15 cellular contexts compared by ENCODE assay signal in genomic region chr2:150698016-150698661, GRCh38.
A peak's percentile ranks its signal among the peaks of the same experiment; 100 is the strongest.
DNase-seq lines count a peak whose midpoint lies in the region; ATAC-seq, FAIRE-seq and TF ChIP-seq lines count a peak whose summit lies in the region.
"Had no signal": no experiment of that assay in that cellular context is flagged by ENCODE, and none has a peak within 500 bp of the region (broad histone marks: within the 10 kb centered on the region; RNA-seq: fewer than 3 reads in every experiment).

No MANE protein-coding gene starts in this region.

- no peaks in the 10 kb centered on the region for H4K20me1 ChIP-seq in mammary epithelial cell (ENCODE audit: insufficient read depth, low read length)

- no TSS peak for BruUV-seq in MCF 10A (replicated peaks; lab: Mats Ljungman, UMichigan)
- BruUV-seq in mammary epithelial cell (replicated peaks; lab: Mats Ljungman, UMichigan): no TSS peak

- H3K4me1 ChIP-seq in mammary epithelial cell (ENCODE audit: insufficient read depth, low read length) (no peaks in the 10 kb centered on the region), uterus (no peaks in the 10 kb centered on the region), endodermal cell (ENCODE audit: control insufficient read depth, insufficient read depth, low read length) (no peaks in the 10 kb centered on the region)

- H3K36me3 ChIP-seq in mammary epithelial cell (ENCODE audit: insufficient read depth, low read length) (no peaks in the 10 kb centered on the region), uterus (no peaks in the 10 kb centered on the region), endodermal cell (ENCODE audit: control insufficient read depth, insufficient read depth, low read length) (no peaks in the 10 kb centered on the region)
- H3K36me3 ChIP-seq: tibial nerve had no signal

- peak; percentile 7 for DNase-seq in MCF 10A (ENCODE audit: unreplicated experiment)
- no peak for DNase-seq in mammary epithelial cell
- no peak for DNase-seq in mesothelial cell of epicardium (ENCODE audit: low spot score in 2 of 2, unreplicated experiment in 2 of 2)
- DNase-seq in uterus: no peak
- no peak for DNase-seq in activated T-cell treated with anti-CD3 and anti-CD28 coated beads, Interleukin-2, amount 50 U/mL, for 1 hour
- no peak for DNase-seq in endodermal cell
- DNase-seq: activated naive CD4-positive, alpha-beta T cell treated with anti-CD3 and anti-CD28 coated beads for 36 hours; naive thymus-derived CD4-positive, alpha-beta T cell; NCI-H187; NCI-H82 had no signal

- no peak for TF ChIP-seq POLR2A in uterus (IDR thresholded peaks at IDR 0.05)
- no peak for TF ChIP-seq POLR2A in GM18505 (IDR thresholded peaks at IDR 0.05; ENCODE audit: borderline replicate concordance, extremely low read depth, insufficient read depth, insufficient read length)

- no peak overlapping the region for H3K4me2 ChIP-seq in mammary epithelial cell (ENCODE audit: insufficient read depth, low read depth, low read length)

- peaks cover 7% of the 10 kb centered on the region for H3K9me3 Mint-ChIP-seq in MCF 10A (ENCODE audit: unreplicated experiment)
- H3K9me3 Mint-ChIP-seq in mesothelial cell of epicardium: peaks cover 3% of the 10 kb centered on the region
- H3K9me3 Mint-ChIP-seq in endodermal cell: no peaks in the 10 kb centered on the region
- H3K9me3 Mint-ChIP-seq: activated naive CD4-positive, alpha-beta T cell treated with anti-CD3 and anti-CD28 coated beads for 36 hours had no signal

- CTCF ChIA-PET in MCF 10A (lab: Yijun Ruan, JAX) (no interaction called here), mammary epithelial cell (lab: Charles Lee; ENCODE audit: low non-redundant PET) (no interaction called here)

- ATAC-seq in GM18505 (IDR thresholded peaks at IDR 0.05; ENCODE audit: unreplicated experiment): no peak
- ATAC-seq: K562; naive thymus-derived CD4-positive, alpha-beta T cell had no signal

- H3K9me3 ChIP-seq in mammary epithelial cell (replicated peaks; ENCODE audit: insufficient read depth, low read length): no peaks in the 10 kb centered on the region
- no peaks in the 10 kb centered on the region for H3K9me3 ChIP-seq in uterus
- H3K9me3 ChIP-seq in endodermal cell (ENCODE audit: control insufficient read depth, low read length): no peaks in the 10 kb centered on the region
- H3K9me3 ChIP-seq: tibial nerve had no signal

- H3K9ac ChIP-seq in mammary epithelial cell (ENCODE audit: insufficient read depth, low read length): no peak overlapping the region
- no peak overlapping the region for H3K9ac ChIP-seq in endodermal cell (ENCODE audit: extremely low read depth, low read length, poor library complexity, severe bottlenecking)

- no peaks in the 10 kb centered on the region for H3K27me3 Mint-ChIP-seq in MCF 10A (ENCODE audit: insufficient read depth, unreplicated experiment)
- H3K27me3 Mint-ChIP-seq in mesothelial cell of epicardium (ENCODE audit: low read depth): no peaks in the 10 kb centered on the region
- H3K27me3 Mint-ChIP-seq in endodermal cell (ENCODE audit: insufficient read depth): no peaks in the 10 kb centered on the region

- H3K27me3 ChIP-seq in mammary epithelial cell (ENCODE audit: insufficient read depth, low read length): no peaks in the 10 kb centered on the region
- H3K27me3 ChIP-seq in uterus: no peaks in the 10 kb centered on the region
- H3K27me3 ChIP-seq in endodermal cell (ENCODE audit: control insufficient read depth, insufficient read depth, low read length, poor library complexity, severe bottlenecking): no peaks in the 10 kb centered on the region
- H3K27me3 ChIP-seq: tibial nerve had no signal

- no peak overlapping the region for H3K4me3 ChIP-seq in mammary epithelial cell (replicated peaks in 1 of 3; ENCODE audit: insufficient read depth in 1 of 3, low read depth in 2 of 3, low read length in 3 of 3)
- H3K4me3 ChIP-seq in uterus: no peak overlapping the region
- no peak overlapping the region for H3K4me3 ChIP-seq in endodermal cell (ENCODE audit: low read length)
- H3K4me3 ChIP-seq: K562, tibial nerve had no signal

- in situ Hi-C loops in mammary epithelial cell (cut with MboI; ENCODE audit: low sequenced_read_pairs in 2 of 2): no loop called here

- H3K4me3 Mint-ChIP-seq in MCF 10A (ENCODE audit: unreplicated experiment) (no peak overlapping the region), mesothelial cell of epicardium (no peak overlapping the region), endodermal cell (no peak overlapping the region)
- H3K4me3 Mint-ChIP-seq: activated naive CD4-positive, alpha-beta T cell treated with anti-CD3 and anti-CD28 coated beads for 36 hours; naive thymus-derived CD4-positive, alpha-beta T cell had no signal

- 79% methylated on average over 2 of the region's 2 CpGs for WGBS in mammary epithelial cell (ENCODE audit: low coverage, missing lambda C conversion rate)
- 89 to 100% methylated on average over 2 of the region's 2 CpGs for WGBS in endodermal cell (ENCODE audit: insufficient coverage in 1 of 2, insufficient read length in 1 of 2), 2 experiments

- POLR2A ChIA-PET in MCF 10A (lab: Yijun Ruan, JAX): no interaction called here

- no peaks in the 10 kb centered on the region for H3K79me2 ChIP-seq in mammary epithelial cell (ENCODE audit: insufficient read depth, low read length)

- H3K4me1 Mint-ChIP-seq in MCF 10A (ENCODE audit: insufficient read depth, unreplicated experiment) (peaks cover 9% of the 10 kb centered on the region), mesothelial cell of epicardium (peaks cover 11% of the 10 kb centered on the region), endodermal cell (no peaks in the 10 kb centered on the region)
- H3K4me1 Mint-ChIP-seq: naive thymus-derived CD4-positive, alpha-beta T cell had no signal

- TF ChIP-seq CTCF in MCF 10A (IDR thresholded peaks at IDR 0.05; ENCODE audit: unreplicated experiment) (no peak), mammary epithelial cell (conservative IDR thresholded peaks at IDR 0.05 in 1 of 2, IDR thresholded peaks at IDR 0.05 in 1 of 2; ENCODE audit: extremely low read depth in 1 of 2, insufficient read depth in 1 of 2, low read depth in 1 of 2, low read length in 2 of 2) (no peak), mesothelial cell of epicardium (IDR thresholded peaks at IDR 0.05; ENCODE audit: unreplicated experiment) (no peak), uterus (IDR thresholded peaks at IDR 0.05) (no peak), endodermal cell (conservative IDR thresholded peaks at IDR 0.05) (no peak)

- H3K27ac ChIP-seq in mammary epithelial cell (ENCODE audit: insufficient read depth, low read depth, low read length) (no peak overlapping the region), uterus (peak overlapping the region; percentile 8 to 49), endodermal cell (ENCODE audit: low read depth, low read length) (no peak overlapping the region)

- peak; percentile 84 for FAIRE-seq in endometrium (lab: Jason Lieb, UNC)
- FAIRE-seq: frontal cortex had no signal

- intact Hi-C loops in MCF 10A (cut with micrococcal nuclease): loop anchor here (1.0 kb wide), 1 partner anchor 8 kb away; no protein-coding TSS in a partner anchor
- intact Hi-C loops in mammary epithelial cell (cut with micrococcal nuclease): no loop called here
- intact Hi-C loops in uterus (cut with DNase I; ENCODE audit: low total_unique reads): no loop called here

- H3K36me3 Mint-ChIP-seq in MCF 10A (ENCODE audit: insufficient read depth, unreplicated experiment) (no peaks in the 10 kb centered on the region), mesothelial cell of epicardium (no peaks in the 10 kb centered on the region), endodermal cell (ENCODE audit: low read depth) (no peaks in the 10 kb centered on the region)
- H3K36me3 Mint-ChIP-seq: naive thymus-derived CD4-positive, alpha-beta T cell had no signal

- no peak overlapping the region for H2AFZ ChIP-seq in mammary epithelial cell (ENCODE audit: low read depth, low read length)

- H3K27ac Mint-ChIP-seq in MCF 10A (ENCODE audit: low read depth, unreplicated experiment) (peak overlapping the region; percentile 57), mesothelial cell of epicardium (peak overlapping the region; percentile 44), endodermal cell (no peak overlapping the region)
- H3K27ac Mint-ChIP-seq: activated naive CD4-positive, alpha-beta T cell treated with anti-CD3 and anti-CD28 coated beads for 36 hours; naive thymus-derived CD4-positive, alpha-beta T cell had no signal

- dilution Hi-C loops in mammary epithelial cell (cut with HindIII; ENCODE audit: low sequenced_read_pairs): no loop called here

Comparison
In these comparisons a context has a peak if more than half of its experiments do, and no peak if none do; other contexts are left out.
1. H3K27ac ChIP-seq: peak in uterus (2 of 2); none in mammary epithelial cell (single experiment) and endodermal cell (single experiment).